ENCODE assay signal across 30 cellular contexts in the genomic region with DNA sequence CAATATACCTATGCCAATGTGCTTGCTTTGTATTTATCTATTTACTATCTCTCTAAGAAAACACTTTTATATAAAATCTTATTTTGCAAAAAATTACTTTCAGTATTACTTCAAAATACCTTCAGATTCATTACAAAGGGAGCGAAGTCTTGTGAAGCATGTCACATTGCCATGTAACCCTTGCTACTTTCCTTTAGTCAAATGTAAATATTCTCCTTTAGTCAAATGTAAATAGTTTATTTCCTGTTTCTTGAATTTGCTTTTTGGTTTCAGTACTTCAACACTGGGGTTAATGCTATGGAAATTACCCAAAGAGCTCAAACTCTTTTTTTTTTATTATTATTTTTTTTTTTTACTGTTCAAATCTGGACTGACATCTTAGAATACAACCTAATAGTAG.
"Had no signal": no experiment of that assay in that cellular context is flagged by ENCODE, and none has a peak within 500 bp of the region (broad histone marks: within the 10 kb centered on the region; RNA-seq: fewer than 3 reads in every experiment).

No MANE protein-coding gene starts in this region.

- H3K4me1 ChIP-seq: adrenal gland, body of pancreas, esophagus squamous epithelium had no signal

- DNase-seq: activated CD4-positive, alpha-beta memory T cell treated with anti-CD3 and anti-CD28 coated beads for 36 hours; activated CD4-positive, alpha-beta T cell treated with anti-CD3 and anti-CD28 coated beads for 36 hours; activated CD4-positive, alpha-beta T cell treated with anti-CD3 and anti-CD28 coated beads, Interleukin-2, amount 10 ng/mL, durations not matched to agents 24 days and 14 days; activated CD4-positive, CD25-positive, alpha-beta regulatory T cell; activated CD4-positive, CD25-positive, alpha-beta regulatory T cell treated with anti-CD3 and anti-CD28 coated beads, Interleukin-2, amount 50 U/mL, for 72 hours; activated CD8-positive, alpha-beta memory T cell treated with anti-CD3 and anti-CD28 coated beads, Interleukin-2, amount 10 ng/mL, durations not matched to agents 7 days and 5 days; activated CD8-positive, alpha-beta memory T cell treated with anti-CD3 and anti-CD28 coated beads, Interleukin-2, amount 50 U/mL, for 4 hours; activated CD8-positive, alpha-beta T cell treated with anti-CD3 and anti-CD28 coated beads, Interleukin-2, amount 10 ng/mL, durations not matched to agents 7 days and 5 days; activated effector memory CD4-positive, alpha-beta T cell treated with anti-CD3 and anti-CD28 coated beads, Interleukin-2, amount 50 U/mL, for 16 hours; activated naive CD4-positive, alpha-beta T cell treated with anti-CD3 and anti-CD28 coated beads for 36 hours; activated naive CD8-positive, alpha-beta T cell treated with anti-CD3 and anti-CD28 coated beads for 36 hours; activated naive CD8-positive, alpha-beta T cell treated with anti-CD3 and anti-CD28 coated beads, Interleukin-2, amount 50 U/mL, for 24 hours; activated T-cell treated with anti-CD3 and anti-CD28 coated beads, Interleukin-2, amount 50 U/mL, for 1 hour; activated T-cell treated with anti-CD3 and anti-CD28 coated beads, Interleukin-2, amount 50 U/mL, for 48 hours; adrenal gland; amygdala; aorta; body of pancreas; caudate nucleus; cortex of kidney; dermis blood vessel endothelial cell; effector CD4-positive, alpha-beta T cell; effector memory CD8-positive, alpha-beta T cell; esophagus squamous epithelium; head of caudate nucleus; hippocampal formation had no signal

- H3K4me1 Mint-ChIP-seq: activated CD4-positive, alpha-beta T cell treated with anti-CD3 and anti-CD28 coated beads for 36 hours; activated CD4-positive, alpha-beta T cell treated with anti-CD3 and anti-CD28 coated beads, Interleukin-2, amount 10 ng/mL, durations not matched to agents 24 days and 14 days; activated CD8-positive, alpha-beta memory T cell treated with anti-CD3 and anti-CD28 coated beads, Interleukin-2, amount 10 ng/mL, durations not matched to agents 7 days and 5 days; activated naive CD4-positive, alpha-beta T cell treated with anti-CD3 and anti-CD28 coated beads, Interleukin-2, amount 50 U/mL, for 24 hours; activated naive CD8-positive, alpha-beta T cell treated with anti-CD3 and anti-CD28 coated beads for 36 hours; activated naive CD8-positive, alpha-beta T cell treated with anti-CD3 and anti-CD28 coated beads, Interleukin-2, amount 50 U/mL, for 24 hours had no signal

- H3K36me3 Mint-ChIP-seq: activated CD4-positive, alpha-beta memory T cell treated with anti-CD3 and anti-CD28 coated beads for 36 hours; activated CD8-positive, alpha-beta memory T cell treated with anti-CD3 and anti-CD28 coated beads, Interleukin-2, amount 10 ng/mL, durations not matched to agents 7 days and 5 days; activated naive CD4-positive, alpha-beta T cell treated with anti-CD3 and anti-CD28 coated beads, Interleukin-2, amount 50 U/mL, for 24 hours; activated naive CD8-positive, alpha-beta T cell treated with anti-CD3 and anti-CD28 coated beads for 36 hours had no signal

- H3K9me3 Mint-ChIP-seq: activated CD4-positive, alpha-beta T cell treated with anti-CD3 and anti-CD28 coated beads, Interleukin-2, amount 10 ng/mL, durations not matched to agents 24 days and 14 days; activated naive CD4-positive, alpha-beta T cell treated with anti-CD3 and anti-CD28 coated beads, Interleukin-2, amount 50 U/mL, for 24 hours had no signal

- H3K4me3 ChIP-seq: adrenal gland, body of pancreas, esophagus squamous epithelium had no signal

- H3K36me3 ChIP-seq: adrenal gland, esophagus squamous epithelium had no signal

- H3K27me3 ChIP-seq: adrenal gland, body of pancreas, esophagus squamous epithelium had no signal

- H3K27ac Mint-ChIP-seq: activated CD4-positive, alpha-beta memory T cell treated with anti-CD3 and anti-CD28 coated beads for 36 hours; activated CD4-positive, alpha-beta T cell treated with anti-CD3 and anti-CD28 coated beads for 36 hours; activated CD4-positive, alpha-beta T cell treated with anti-CD3 and anti-CD28 coated beads, Interleukin-2, amount 10 ng/mL, durations not matched to agents 24 days and 14 days; activated CD8-positive, alpha-beta memory T cell treated with anti-CD3 and anti-CD28 coated beads, Interleukin-2, amount 10 ng/mL, durations not matched to agents 7 days and 5 days; activated CD8-positive, alpha-beta T cell treated with anti-CD3 and anti-CD28 coated beads, Interleukin-2, amount 10 ng/mL, durations not matched to agents 7 days and 5 days; activated naive CD4-positive, alpha-beta T cell treated with anti-CD3 and anti-CD28 coated beads for 36 hours; activated naive CD4-positive, alpha-beta T cell treated with anti-CD3 and anti-CD28 coated beads, Interleukin-2, amount 50 U/mL, for 24 hours; activated naive CD8-positive, alpha-beta T cell treated with anti-CD3 and anti-CD28 coated beads for 36 hours; activated naive CD8-positive, alpha-beta T cell treated with anti-CD3 and anti-CD28 coated beads, Interleukin-2, amount 50 U/mL, for 24 hours; activated T-helper 1 cell treated with anti-CD3 and anti-CD28 coated beads, Interleukin-12 subunit alpha, Interleukin-12 subunit beta, Interleukin-2, Interleukin-4 antibody, amounts not matched to agents 30 ng/mL and 10 ng/mL and 1 ng/mL, durations not matched to agents 14 hours and 24 hours and 36 hours; activated T-helper 2 cell treated with anti-CD3 and anti-CD28 coated beads, Interferon-gamma antibody, Interleukin-2, Interleukin-4, amounts not matched to agents 10 μg/mL and 5 μg/mL and 100 μg/mL, durations not matched to agents 14 hours and 24 hours and 36 hours; effector memory CD8-positive, alpha-beta T cell had no signal

- H3K4me3 Mint-ChIP-seq: activated CD4-positive, alpha-beta memory T cell treated with anti-CD3 and anti-CD28 coated beads for 36 hours; activated CD4-positive, alpha-beta T cell treated with anti-CD3 and anti-CD28 coated beads for 36 hours; activated CD4-positive, alpha-beta T cell treated with anti-CD3 and anti-CD28 coated beads, Interleukin-2, amount 10 ng/mL, durations not matched to agents 24 days and 14 days; activated CD8-positive, alpha-beta memory T cell treated with anti-CD3 and anti-CD28 coated beads, Interleukin-2, amount 10 ng/mL, durations not matched to agents 7 days and 5 days; activated CD8-positive, alpha-beta T cell treated with anti-CD3 and anti-CD28 coated beads, Interleukin-2, amount 10 ng/mL, durations not matched to agents 7 days and 5 days; activated naive CD4-positive, alpha-beta T cell treated with anti-CD3 and anti-CD28 coated beads for 36 hours; activated naive CD4-positive, alpha-beta T cell treated with anti-CD3 and anti-CD28 coated beads, Interleukin-2, amount 50 U/mL, for 24 hours; activated naive CD8-positive, alpha-beta T cell treated with anti-CD3 and anti-CD28 coated beads for 36 hours; activated naive CD8-positive, alpha-beta T cell treated with anti-CD3 and anti-CD28 coated beads, Interleukin-2, amount 50 U/mL, for 24 hours; activated T-helper 1 cell treated with anti-CD3 and anti-CD28 coated beads, Interleukin-12 subunit alpha, Interleukin-12 subunit beta, Interleukin-2, Interleukin-4 antibody, amounts not matched to agents 30 ng/mL and 10 ng/mL and 1 ng/mL, durations not matched to agents 14 hours and 24 hours and 36 hours; effector memory CD8-positive, alpha-beta T cell had no signal

- H3K27ac ChIP-seq: adrenal gland, body of pancreas, epithelial cell of prostate, esophagus squamous epithelium had no signal

- H3K27me3 Mint-ChIP-seq: activated CD4-positive, alpha-beta memory T cell treated with anti-CD3 and anti-CD28 coated beads for 36 hours; activated CD4-positive, alpha-beta T cell treated with anti-CD3 and anti-CD28 coated beads for 36 hours; activated CD4-positive, alpha-beta T cell treated with anti-CD3 and anti-CD28 coated beads, Interleukin-2, amount 10 ng/mL, durations not matched to agents 24 days and 14 days; activated CD8-positive, alpha-beta memory T cell treated with anti-CD3 and anti-CD28 coated beads, Interleukin-2, amount 10 ng/mL, durations not matched to agents 7 days and 5 days; activated naive CD4-positive, alpha-beta T cell treated with anti-CD3 and anti-CD28 coated beads, Interleukin-2, amount 50 U/mL, for 24 hours; activated naive CD8-positive, alpha-beta T cell treated with anti-CD3 and anti-CD28 coated beads for 36 hours; activated naive CD8-positive, alpha-beta T cell treated with anti-CD3 and anti-CD28 coated beads, Interleukin-2, amount 50 U/mL, for 24 hours; effector memory CD8-positive, alpha-beta T cell had no signal

- ATAC-seq: activated CD4-positive, alpha-beta T cell treated with anti-CD3 and anti-CD28 coated beads for 36 hours; activated CD8-positive, alpha-beta memory T cell treated with anti-CD3 and anti-CD28 coated beads, Interleukin-2, amount 10 ng/mL, durations not matched to agents 7 days and 5 days; activated CD8-positive, alpha-beta T cell treated with anti-CD3 and anti-CD28 coated beads, Interleukin-2, amount 10 ng/mL, durations not matched to agents 7 days and 5 days; activated naive CD8-positive, alpha-beta T cell treated with anti-CD3 and anti-CD28 coated beads, Interleukin-2, amount 50 U/mL, for 24 hours; body of pancreas; effector memory CD8-positive, alpha-beta T cell had no signal

- H3K9me3 ChIP-seq: adrenal gland, body of pancreas, esophagus squamous epithelium had no signal
